In genomic region chr5:154871732-154872131, GRCh38 we compare ENCODE assay signal across 37 cellular contexts. TPM values are rescaled to one million over a fixed set of nuclear protein-coding genes. Genes with fewer than 3 reads are reported as not detected.
"Had no signal": no experiment of that assay in that cellular context is flagged by ENCODE, and none has a peak within 500 bp of the region (broad histone marks: within the 10 kb centered on the region; RNA-seq: fewer than 3 reads in every experiment).

No MANE protein-coding gene starts in this region.

- H3K27ac Mint-ChIP-seq: activated CD4-positive, alpha-beta T cell treated with anti-CD3 and anti-CD28 coated beads, Interleukin-2, amount 10 ng/mL, durations not matched to agents 24 days and 14 days; activated CD8-positive, alpha-beta T cell treated with anti-CD3 and anti-CD28 coated beads for 36 hours; activated naive CD4-positive, alpha-beta T cell treated with anti-CD3 and anti-CD28 coated beads, Interleukin-2, amount 50 U/mL, for 24 hours; activated naive CD8-positive, alpha-beta T cell treated with anti-CD3 and anti-CD28 coated beads, Interleukin-2, amount 10 ng/mL, durations not matched to agents 7 days and 5 days; activated T-helper 2 cell treated with anti-CD3 and anti-CD28 coated beads, Interferon-gamma antibody, Interleukin-2, Interleukin-4, amounts not matched to agents 10 μg/mL and 5 μg/mL and 100 μg/mL, durations not matched to agents 14 hours and 24 hours and 36 hours had no signal

- H3K27me3 ChIP-seq: MG63, Peyer's patch, SJSA1 had no signal

- H3K27ac ChIP-seq: SJSA1, WERI-Rb-1 had no signal

- H3K9me3 Mint-ChIP-seq: activated CD8-positive, alpha-beta T cell treated with anti-CD3 and anti-CD28 coated beads for 36 hours; activated naive CD4-positive, alpha-beta T cell treated with anti-CD3 and anti-CD28 coated beads, Interleukin-2, amount 50 U/mL, for 24 hours; brain had no signal

- H3K4me3 Mint-ChIP-seq: activated CD4-positive, alpha-beta T cell treated with anti-CD3 and anti-CD28 coated beads, Interleukin-2, amount 10 ng/mL, durations not matched to agents 24 days and 14 days; activated CD8-positive, alpha-beta T cell treated with anti-CD3 and anti-CD28 coated beads for 36 hours; activated naive CD4-positive, alpha-beta T cell treated with anti-CD3 and anti-CD28 coated beads, Interleukin-2, amount 50 U/mL, for 24 hours; activated naive CD8-positive, alpha-beta T cell treated with anti-CD3 and anti-CD28 coated beads, Interleukin-2, amount 10 ng/mL, durations not matched to agents 7 days and 5 days; brain had no signal

- H3K4me3 ChIP-seq: MG63, Peyer's patch, SJSA1 had no signal

- H3K9ac ChIP-seq: SK-N-SH had no signal

- ATAC-seq: activated CD8-positive, alpha-beta T cell treated with anti-CD3 and anti-CD28 coated beads for 36 hours; PC-3 had no signal

- H3K4me1 ChIP-seq: Peyer's patch, SJSA1 had no signal

- DNase-seq: activated CD4-positive, alpha-beta T cell treated with anti-CD3 and anti-CD28 coated beads, Interleukin-2, amount 10 ng/mL, durations not matched to agents 24 days and 14 days; activated CD4-positive, alpha-beta T cell treated with anti-CD3 and anti-CD28 coated beads, Interleukin-2, amount 50 U/mL, for 4 hours; activated CD4-positive, CD25-positive, alpha-beta regulatory T cell; activated CD8-positive, alpha-beta T cell treated with anti-CD3 and anti-CD28 coated beads for 36 hours; activated gamma-delta T cell; activated naive CD4-positive, alpha-beta T cell treated with Interleukin-2 at 50 U/mL for 16 hours; activated naive CD8-positive, alpha-beta T cell treated with anti-CD3 and anti-CD28 coated beads, Interleukin-2, amount 10 ng/mL, durations not matched to agents 7 days and 5 days; activated T-cell treated with anti-CD3 and anti-CD28 coated beads, Interleukin-2, amount 50 U/mL, for 1 hour; amygdala; caudate nucleus; cerebellar nuclear complex; Kasumi-1; MG63; NCI-H1048; NCI-H1105 treated with DMSO at 0.1 percent for 48 hours; NCI-H1436; NCI-H1694 treated with DMSO at 0.1 percent for 48 hours; NCI-H2029 treated with DMSO at 0.1 percent for 48 hours; NCI-H2107; NCI-H2171; NCI-H510A; NCI-H526; NCI-H748 treated with DMSO at 0.1 percent for 48 hours; NK-92 treated with Interleukin-12 subunit alpha and Interleukin-12 subunit beta, amount 100 ng/mL, for 24 hours; PC-3; Peyer's patch; RPMI8226; SHP77 treated with DMSO at 0.1 percent for 48 hours; SK-N-SH; T-helper 2 cell; T-helper 9 cell; WERI-Rb-1 had no signal

- H3K9me3 ChIP-seq: Peyer's patch, SJSA1, SK-N-SH had no signal

- H3K27me3 Mint-ChIP-seq: activated CD4-positive, alpha-beta T cell treated with anti-CD3 and anti-CD28 coated beads, Interleukin-2, amount 10 ng/mL, durations not matched to agents 24 days and 14 days; activated CD8-positive, alpha-beta T cell treated with anti-CD3 and anti-CD28 coated beads for 36 hours; activated naive CD4-positive, alpha-beta T cell treated with anti-CD3 and anti-CD28 coated beads, Interleukin-2, amount 50 U/mL, for 24 hours; activated naive CD8-positive, alpha-beta T cell treated with anti-CD3 and anti-CD28 coated beads, Interleukin-2, amount 10 ng/mL, durations not matched to agents 7 days and 5 days; brain had no signal

- H3K4me2 ChIP-seq: SK-N-SH had no signal

RNA-seq across cellular contexts. Expression of gene FAXDC2, which starts 21.3 kb away (rescaled TPM):
- total RNA-seq: activated CD4-positive, alpha-beta T cell treated with anti-CD3 and anti-CD28 coated beads, Interleukin-2, amount 10 ng/mL, durations not matched to agents 24 days and 14 days; activated CD8-positive, alpha-beta memory T cell treated with anti-CD3 and anti-CD28 coated beads for 36 hours; activated CD8-positive, alpha-beta T cell treated with anti-CD3 and anti-CD28 coated beads for 36 hours; activated naive CD8-positive, alpha-beta T cell treated with anti-CD3 and anti-CD28 coated beads, Interleukin-2, amount 10 ng/mL, durations not matched to agents 7 days and 5 days; activated T-helper 2 cell treated with anti-CD3 and anti-CD28 coated beads, Interferon-gamma antibody, Interleukin-2, Interleukin-4, amounts not matched to agents 10 μg/mL and 5 μg/mL and 100 μg/mL, durations not matched to agents 14 hours and 24 hours and 36 hours; PC-3 had no signal
